In genomic region chr11:112582366-112582765, GRCh38 we compare ENCODE assay signal across 20 cellular contexts.
DNase-seq lines count a peak whose midpoint lies in the region; ATAC-seq, FAIRE-seq and TF ChIP-seq lines count a peak whose summit lies in the region.
"Had no signal": no experiment of that assay in that cellular context is flagged by ENCODE, and none has a peak within 500 bp of the region (broad histone marks: within the 10 kb centered on the region; RNA-seq: fewer than 3 reads in every experiment).

No MANE protein-coding gene starts in this region.

- TF ChIP-seq RAD21 in GM12878 (IDR thresholded peaks at IDR 0.05; ENCODE audit: insufficient read depth, low read depth, low read length) = no peak

- no TSS peak for BruUV-seq in GM12878 (replicated peaks; lab: Mats Ljungman, UMichigan)
- BruUV-seq in mammary epithelial cell (replicated peaks; lab: Mats Ljungman, UMichigan) = no TSS peak

- H3K27ac ChIP-seq in heart left ventricle = peak overlapping the region in 7 of 12 donors; percentile 17 to 80 (median 67)
- no peak overlapping the region for H3K27ac ChIP-seq in GM12878 (ENCODE audit: control insufficient read depth, insufficient read depth)
- H3K27ac ChIP-seq in substantia nigra (ENCODE audit: low read depth, low read length, poor library complexity, severe bottlenecking) = peak overlapping the region; percentile 35
- no peak overlapping the region for H3K27ac ChIP-seq in mammary epithelial cell (ENCODE audit: insufficient read depth, low read depth, low read length)
- H3K27ac ChIP-seq: 22Rv1 had no signal

- TF ChIP-seq CTCF in heart left ventricle (IDR thresholded peaks at IDR 0.05) (no peak), GM12878 (IDR thresholded peaks at IDR 0.05 in 2 of 3, conservative IDR thresholded peaks at IDR 0.05 in 1 of 3; ENCODE audit: control insufficient read depth in 2 of 3, extremely low read depth in 1 of 3, insufficient read depth in 1 of 3, low read depth in 3 of 3, low read length in 3 of 3) (no peak), mammary epithelial cell (conservative IDR thresholded peaks at IDR 0.05 in 1 of 2, IDR thresholded peaks at IDR 0.05 in 1 of 2; ENCODE audit: extremely low read depth in 1 of 2, insufficient read depth in 1 of 2, low read depth in 1 of 2, low read length in 2 of 2) (no peak), D721Med (IDR thresholded peaks at IDR 0.05; ENCODE audit: insufficient read depth, missing control alignments) (no peak)

- no peak for TF ChIP-seq EP300 in GM12878 (IDR thresholded peaks at IDR 0.05; ENCODE audit: borderline replicate concordance in 1 of 2, control insufficient read depth in 1 of 2, low read depth in 2 of 2, low read length in 2 of 2)

- SMC1A ChIA-PET in GM12878 (lab: Charles Lee; ENCODE audit: uncharacterized antibody, unreplicated experiment) = interaction anchor here (1.2 to 7.5 kb wide), 6 partner anchors 9 to 213 kb away, joined by 3 to 77 read pairs (median 4); no protein-coding TSS in a partner anchor

- no peak overlapping the region for H3K9ac ChIP-seq in GM12878 (ENCODE audit: control insufficient read depth, insufficient read depth, low read length)
- no peak overlapping the region for H3K9ac ChIP-seq in mammary epithelial cell (ENCODE audit: insufficient read depth, low read length)

- RAD21 ChIA-PET in GM12878 (lab: Charles Lee; ENCODE audit: unreplicated experiment) = interaction anchor here (1.0 to 4.8 kb wide), 3 partner anchors 95 to 707 kb away, joined by 3 to 23 read pairs (median 3); no protein-coding TSS in a partner anchor

- no peak for DNase-seq in heart left ventricle
- DNase-seq in cardiac septum (ENCODE audit: low spot score) = no peak
- DNase-seq in GM12878 (ENCODE audit: low read depth, low spot score) = no peak
- no peak for DNase-seq in substantia nigra (lab: John Stamatoyannopoulos, UW)
- DNase-seq in mammary epithelial cell = no peak
- no peak for DNase-seq in D721Med (ENCODE audit: insufficient read length, low spot score)
- DNase-seq: AML-193, COR-L47, GDM1, H9, NCI-H1048, NCI-H1436, NCI-H1930, NCI-H345, NCI-H524 treated with DMSO at 0.1 percent for 48 hours had no signal

- ATAC-seq in heart left ventricle = no peak
- ATAC-seq in GM12878 = no peak
- ATAC-seq in HG03175 (IDR thresholded peaks at IDR 0.05; ENCODE audit: unreplicated experiment) = no peak
- ATAC-seq: Panc1 had no signal

- FAIRE-seq in GM12878 (lab: Jason Lieb, UNC) (no peak), islet of Langerhans (lab: Jason Lieb, UNC) (peak; percentile 45), D721Med (lab: Jason Lieb, UNC) (no peak)

- H3K79me2 ChIP-seq in GM12878 (ENCODE audit: control insufficient read depth, insufficient read depth, low read length) (no peaks in the 10 kb centered on the region), mammary epithelial cell (ENCODE audit: insufficient read depth, low read length) (no peaks in the 10 kb centered on the region)

- POLR2A ChIA-PET in GM12878 (lab: Charles Lee) = interaction anchor here (0.9 kb wide), 1 partner anchor 62 kb away, joined by 3 read pairs; no protein-coding TSS in a partner anchor

- H3K4me2 ChIP-seq in GM12878 (ENCODE audit: control insufficient read depth, insufficient read depth) (peak overlapping the region; percentile 1), mammary epithelial cell (ENCODE audit: insufficient read depth, low read depth, low read length) (no peak overlapping the region)

- intact Hi-C loops in heart left ventricle (cut with DNase I) (loop anchor here in 6 of 10 donors (5.0 to 10.0 kb wide), 6 partner anchors 202 to 532 kb away; partner anchors contain the start of gene NCAM1 (in 4 of the 6)), cardiac septum (cut with DNase I) (loop anchor here (5.0 kb wide), 2 partner anchors 290 to 535 kb away; no protein-coding TSS in a partner anchor), GM12878 (cut with micrococcal nuclease; ENCODE audit: unreplicated experiment) (loop anchor here (5.0 kb wide), 1 partner anchor 365 kb away; no protein-coding TSS in a partner anchor), mammary epithelial cell (cut with micrococcal nuclease) (loop anchor here (10.0 kb wide), 1 partner anchor 382 kb away; the partner anchor contains the start of gene NCAM1)

- CTCF ChIA-PET in GM12878 (lab: Yijun Ruan, JAX) (interaction anchor here (1.0 to 2.5 kb wide), 4 partner anchors 129 to 363 kb away, joined by 3 to 12 read pairs (median 4); no protein-coding TSS in a partner anchor), mammary epithelial cell (lab: Charles Lee; ENCODE audit: low non-redundant PET) (no interaction called here)

- in situ Hi-C loops in GM12878 (cut with MboI) (loop anchor here (5.0 kb wide), 1 partner anchor 355 kb away; the partner anchor contains the start of gene PTS), mammary epithelial cell (cut with MboI; ENCODE audit: low sequenced_read_pairs in 2 of 2) (loop anchor here (10.0 kb wide), 2 partner anchors 532 to 702 kb away; no protein-coding TSS in a partner anchor)

- no peak overlapping the region for H3K4me3 ChIP-seq in heart left ventricle
- H3K4me3 ChIP-seq in GM12878 = no peak overlapping the region
- no peak overlapping the region for H3K4me3 ChIP-seq in mammary epithelial cell (replicated peaks in 1 of 3; ENCODE audit: insufficient read depth in 1 of 3, low read depth in 2 of 3, low read length in 3 of 3)
- H3K4me3 ChIP-seq: SK-N-MC had no signal

- no peaks in the 10 kb centered on the region for H3K9me3 ChIP-seq in heart left ventricle
- no peaks in the 10 kb centered on the region for H3K9me3 ChIP-seq in GM12878 (replicated peaks; ENCODE audit: control insufficient read depth, insufficient read depth, low read length)
- H3K9me3 ChIP-seq in mammary epithelial cell (replicated peaks; ENCODE audit: insufficient read depth, low read length) = no peaks in the 10 kb centered on the region

- peaks cover 0 to 28% (median 1%) of the 10 kb centered on the region in 12 donors for H3K4me1 ChIP-seq in heart left ventricle
- peaks cover 31% of the 10 kb centered on the region for H3K4me1 ChIP-seq in GM12878 (ENCODE audit: control insufficient read depth, insufficient read depth, low read length)
- H3K4me1 ChIP-seq in mammary epithelial cell (ENCODE audit: insufficient read depth, low read length) = no peaks in the 10 kb centered on the region

- H3K27me3 ChIP-seq in heart left ventricle (no peaks in the 10 kb centered on the region), GM12878 (replicated peaks in 1 of 2; ENCODE audit: control insufficient read depth in 2 of 2, insufficient read depth in 2 of 2, low read length in 1 of 2) (no peaks in the 10 kb centered on the region), mammary epithelial cell (ENCODE audit: insufficient read depth, low read length) (peaks cover 3% of the 10 kb centered on the region)

- TF ChIP-seq POLR2A in heart left ventricle (IDR thresholded peaks at IDR 0.05) (no peak), GM12878 (IDR thresholded peaks at IDR 0.05; ENCODE audit: low read depth, low read length) (no peak)

- H2AFZ ChIP-seq in GM12878 (ENCODE audit: control insufficient read depth, low read depth, low read length) = no peak overlapping the region
- no peak overlapping the region for H2AFZ ChIP-seq in mammary epithelial cell (ENCODE audit: low read depth, low read length)

- H4K20me1 ChIP-seq in GM12878 (ENCODE audit: control insufficient read depth, insufficient read depth) (no peaks in the 10 kb centered on the region), mammary epithelial cell (ENCODE audit: insufficient read depth, low read length) (no peaks in the 10 kb centered on the region)

- no peaks in the 10 kb centered on the region for H3K36me3 ChIP-seq in heart left ventricle
- no peaks in the 10 kb centered on the region for H3K36me3 ChIP-seq in GM12878 (ENCODE audit: control insufficient read depth in 2 of 2, insufficient read depth in 2 of 2, low read length in 1 of 2)
- no peaks in the 10 kb centered on the region for H3K36me3 ChIP-seq in mammary epithelial cell (ENCODE audit: insufficient read depth, low read length)

- dilution Hi-C loops in mammary epithelial cell (cut with HindIII; ENCODE audit: low sequenced_read_pairs) = no loop called here

TF ChIP-seq in GM12878, 131 proteins besides CTCF, POLR2A, EP300 and RAD21 (continues in another document):
- TF ChIP-seq MTA3 (IDR thresholded peaks at IDR 0.05; ENCODE audit: borderline replicate concordance, low read length) = no peak
- no peak for TF ChIP-seq PML (IDR thresholded peaks at IDR 0.05; ENCODE audit: low read length)
- TF ChIP-seq, protein P1, sequence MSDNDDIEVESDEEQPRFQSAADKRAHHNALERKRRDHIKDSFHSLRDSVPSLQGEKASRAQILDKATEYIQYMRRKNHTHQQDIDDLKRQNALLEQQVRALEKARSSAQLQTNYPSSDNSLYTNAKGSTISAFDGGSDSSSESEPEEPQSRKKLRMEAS (IDR thresholded peaks at IDR 0.05; ENCODE audit: low read depth, low read length) = no peak
- no peak for TF ChIP-seq NR2C1 (IDR thresholded peaks at IDR 0.05)
- TF ChIP-seq ETV6 (conservative IDR thresholded peaks at IDR 0.05 in 1 of 2, IDR thresholded peaks at IDR 0.05 in 1 of 2; ENCODE audit: borderline replicate concordance in 1 of 2, low read depth in 1 of 2) = no peak
- TF ChIP-seq JUNB (IDR thresholded peaks at IDR 0.05) = no peak
- no peak for TF ChIP-seq TARDBP (IDR thresholded peaks at IDR 0.05; ENCODE audit: borderline replicate concordance)
- TF ChIP-seq SMC3 (IDR thresholded peaks at IDR 0.05; ENCODE audit: borderline replicate concordance, low read length) = no peak
- TF ChIP-seq EZH2 (IDR thresholded peaks at IDR 0.05; ENCODE audit: borderline replicate concordance, control insufficient read depth, low read depth, low read length) = no peak
- TF ChIP-seq HDAC6 (IDR thresholded peaks at IDR 0.05; ENCODE audit: unreplicated experiment) = no peak
- TF ChIP-seq, protein P2, sequence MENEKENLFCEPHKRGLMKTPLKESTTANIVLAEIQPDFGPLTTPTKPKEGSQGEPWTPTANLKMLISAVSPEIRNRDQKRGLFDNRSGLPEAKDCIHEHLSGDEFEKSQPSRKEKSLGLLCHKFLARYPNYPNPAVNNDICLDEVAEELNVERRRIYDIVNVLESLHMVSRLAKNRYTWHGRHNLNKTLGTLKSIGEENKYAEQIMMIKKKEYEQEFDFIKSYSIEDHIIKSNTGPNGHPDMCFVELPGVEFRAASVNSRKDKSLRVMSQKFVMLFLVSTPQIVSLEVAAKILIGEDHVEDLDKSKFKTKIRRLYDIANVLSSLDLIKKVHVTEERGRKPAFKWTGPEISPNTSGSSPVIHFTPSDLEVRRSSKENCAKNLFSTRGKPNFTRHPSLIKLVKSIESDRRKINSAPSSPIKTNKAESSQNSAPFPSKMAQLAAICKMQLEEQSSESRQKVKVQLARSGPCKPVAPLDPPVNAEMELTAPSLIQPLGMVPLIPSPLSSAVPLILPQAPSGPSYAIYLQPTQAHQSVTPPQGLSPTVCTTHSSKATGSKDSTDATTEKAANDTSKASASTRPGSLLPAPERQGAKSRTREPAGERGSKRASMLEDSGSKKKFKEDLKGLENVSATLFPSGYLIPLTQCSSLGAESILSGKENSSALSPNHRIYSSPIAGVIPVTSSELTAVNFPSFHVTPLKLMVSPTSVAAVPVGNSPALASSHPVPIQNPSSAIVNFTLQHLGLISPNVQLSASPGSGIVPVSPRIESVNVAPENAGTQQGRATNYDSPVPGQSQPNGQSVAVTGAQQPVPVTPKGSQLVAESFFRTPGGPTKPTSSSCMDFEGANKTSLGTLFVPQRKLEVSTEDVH (IDR thresholded peaks at IDR 0.05; ENCODE audit: low read depth, partially characterized antibody) = no peak

Comparison
In these comparisons a context has a peak if more than half of its experiments do, and no peak if none do; other contexts are left out.
1. H3K27ac ChIP-seq: peak in heart left ventricle (7 of 12) and substantia nigra (single experiment); none in GM12878 (single experiment) and mammary epithelial cell (single experiment).